ENCODE assay signal across 1 cellular context in the genomic region with DNA sequence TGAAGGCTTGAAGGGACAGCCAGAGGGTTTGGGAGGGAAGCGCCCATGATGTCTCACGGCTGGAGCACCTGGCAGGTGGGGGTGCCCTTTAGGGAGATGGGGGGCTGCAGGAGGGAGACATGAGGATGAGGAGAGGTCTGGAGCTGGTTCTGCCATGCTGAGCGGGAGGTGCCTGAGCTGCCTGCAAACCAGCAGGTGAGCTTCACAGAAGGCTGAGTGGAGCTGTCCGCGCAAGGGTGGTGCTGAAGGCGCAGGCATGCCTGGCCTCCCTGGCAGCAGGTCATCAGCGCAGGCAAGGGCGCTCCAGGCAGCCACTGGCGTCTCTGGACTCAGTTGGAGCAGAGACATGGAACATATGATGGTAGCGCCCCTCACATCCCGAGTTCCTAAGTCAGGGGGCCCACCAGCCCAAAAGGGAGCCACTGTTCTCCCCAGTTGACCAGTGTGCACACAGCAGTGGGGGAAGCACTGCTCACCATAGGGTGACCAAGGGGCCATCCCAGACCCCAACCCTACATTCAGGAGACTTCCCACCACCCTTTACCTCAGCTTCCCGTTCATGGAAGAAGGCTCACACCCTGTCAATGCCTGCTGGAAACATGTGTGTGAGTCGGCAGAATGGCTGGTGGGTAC.
A peak's percentile ranks its signal among the peaks of the same experiment; 100 is the strongest.
TF ChIP-seq lines count a peak whose summit lies in the region.

No MANE protein-coding gene starts in this region.

TF ChIP-seq in HepG2, 621 proteins besides CTCF, POLR2A, EP300 and RAD21 (continued from another document and continues in another):
- TF ChIP-seq, protein P1, sequence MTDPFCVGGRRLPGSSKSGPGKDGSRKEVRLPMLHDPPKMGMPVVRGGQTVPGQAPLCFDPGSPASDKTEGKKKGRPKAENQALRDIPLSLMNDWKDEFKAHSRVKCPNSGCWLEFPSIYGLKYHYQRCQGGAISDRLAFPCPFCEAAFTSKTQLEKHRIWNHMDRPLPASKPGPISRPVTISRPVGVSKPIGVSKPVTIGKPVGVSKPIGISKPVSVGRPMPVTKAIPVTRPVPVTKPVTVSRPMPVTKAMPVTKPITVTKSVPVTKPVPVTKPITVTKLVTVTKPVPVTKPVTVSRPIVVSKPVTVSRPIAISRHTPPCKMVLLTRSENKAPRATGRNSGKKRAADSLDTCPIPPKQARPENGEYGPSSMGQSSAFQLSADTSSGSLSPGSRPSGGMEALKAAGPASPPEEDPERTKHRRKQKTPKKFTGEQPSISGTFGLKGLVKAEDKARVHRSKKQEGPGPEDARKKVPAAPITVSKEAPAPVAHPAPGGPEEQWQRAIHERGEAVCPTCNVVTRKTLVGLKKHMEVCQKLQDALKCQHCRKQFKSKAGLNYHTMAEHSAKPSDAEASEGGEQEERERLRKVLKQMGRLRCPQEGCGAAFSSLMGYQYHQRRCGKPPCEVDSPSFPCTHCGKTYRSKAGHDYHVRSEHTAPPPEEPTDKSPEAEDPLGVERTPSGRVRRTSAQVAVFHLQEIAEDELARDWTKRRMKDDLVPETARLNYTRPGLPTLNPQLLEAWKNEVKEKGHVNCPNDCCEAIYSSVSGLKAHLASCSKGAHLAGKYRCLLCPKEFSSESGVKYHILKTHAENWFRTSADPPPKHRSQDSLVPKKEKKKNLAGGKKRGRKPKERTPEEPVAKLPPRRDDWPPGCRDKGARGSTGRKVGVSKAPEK (CRISPR knock-in tag; IDR thresholded peaks at IDR 0.05; ENCODE audit: borderline replicate concordance) = no peak
- TF ChIP-seq, protein P2, sequence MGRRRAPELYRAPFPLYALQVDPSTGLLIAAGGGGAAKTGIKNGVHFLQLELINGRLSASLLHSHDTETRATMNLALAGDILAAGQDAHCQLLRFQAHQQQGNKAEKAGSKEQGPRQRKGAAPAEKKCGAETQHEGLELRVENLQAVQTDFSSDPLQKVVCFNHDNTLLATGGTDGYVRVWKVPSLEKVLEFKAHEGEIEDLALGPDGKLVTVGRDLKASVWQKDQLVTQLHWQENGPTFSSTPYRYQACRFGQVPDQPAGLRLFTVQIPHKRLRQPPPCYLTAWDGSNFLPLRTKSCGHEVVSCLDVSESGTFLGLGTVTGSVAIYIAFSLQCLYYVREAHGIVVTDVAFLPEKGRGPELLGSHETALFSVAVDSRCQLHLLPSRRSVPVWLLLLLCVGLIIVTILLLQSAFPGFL (CRISPR knock-in tag; IDR thresholded peaks at IDR 0.05) = no peak
- TF ChIP-seq ZFP82 (CRISPR knock-in tag; IDR thresholded peaks at IDR 0.05; ENCODE audit: borderline replicate concordance) = no peak
- peak; percentile 97 for TF ChIP-seq ZNF431 (CRISPR knock-in tag; IDR thresholded peaks at IDR 0.05; ENCODE audit: borderline replicate concordance, low read depth)
- no peak for TF ChIP-seq REXO4 (CRISPR knock-in tag; IDR thresholded peaks at IDR 0.05; ENCODE audit: borderline replicate concordance)
- peak; percentile 52; the same call in 1 of the 2 replicates for TF ChIP-seq ZFY (CRISPR knock-in tag; IDR thresholded peaks at IDR 0.05)
- TF ChIP-seq NFKB2 (CRISPR knock-in tag; IDR thresholded peaks at IDR 0.05; ENCODE audit: borderline replicate concordance) = peak; percentile 93; the same call in 1 of the 2 replicates
- peak; percentile 84; the same call in 1 of the 2 replicates for TF ChIP-seq ZNF605 (CRISPR knock-in tag; IDR thresholded peaks at IDR 0.05)
- TF ChIP-seq PHB2 (IDR thresholded peaks at IDR 0.05; ENCODE audit: partially characterized antibody) = no peak
- TF ChIP-seq ZNF841 (CRISPR knock-in tag; IDR thresholded peaks at IDR 0.05; ENCODE audit: borderline replicate concordance) = peak; percentile 77
- TF ChIP-seq ZNF773 (CRISPR knock-in tag; IDR thresholded peaks at IDR 0.05; ENCODE audit: borderline replicate concordance) = peak; percentile 97; the same call in 1 of the 2 replicates
- TF ChIP-seq MED1 (CRISPR knock-in tag; IDR thresholded peaks at IDR 0.05) = peak; percentile 57; the same call in 1 of the 2 replicates
- TF ChIP-seq, protein P3, sequence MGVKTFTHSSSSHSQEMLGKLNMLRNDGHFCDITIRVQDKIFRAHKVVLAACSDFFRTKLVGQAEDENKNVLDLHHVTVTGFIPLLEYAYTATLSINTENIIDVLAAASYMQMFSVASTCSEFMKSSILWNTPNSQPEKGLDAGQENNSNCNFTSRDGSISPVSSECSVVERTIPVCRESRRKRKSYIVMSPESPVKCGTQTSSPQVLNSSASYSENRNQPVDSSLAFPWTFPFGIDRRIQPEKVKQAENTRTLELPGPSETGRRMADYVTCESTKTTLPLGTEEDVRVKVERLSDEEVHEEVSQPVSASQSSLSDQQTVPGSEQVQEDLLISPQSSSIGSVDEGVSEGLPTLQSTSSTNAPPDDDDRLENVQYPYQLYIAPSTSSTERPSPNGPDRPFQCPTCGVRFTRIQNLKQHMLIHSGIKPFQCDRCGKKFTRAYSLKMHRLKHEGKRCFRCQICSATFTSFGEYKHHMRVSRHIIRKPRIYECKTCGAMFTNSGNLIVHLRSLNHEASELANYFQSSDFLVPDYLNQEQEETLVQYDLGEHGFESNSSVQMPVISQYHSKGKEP (CRISPR knock-in tag; IDR thresholded peaks at IDR 0.05) = peak; percentile 99
- TF ChIP-seq, protein P4, sequence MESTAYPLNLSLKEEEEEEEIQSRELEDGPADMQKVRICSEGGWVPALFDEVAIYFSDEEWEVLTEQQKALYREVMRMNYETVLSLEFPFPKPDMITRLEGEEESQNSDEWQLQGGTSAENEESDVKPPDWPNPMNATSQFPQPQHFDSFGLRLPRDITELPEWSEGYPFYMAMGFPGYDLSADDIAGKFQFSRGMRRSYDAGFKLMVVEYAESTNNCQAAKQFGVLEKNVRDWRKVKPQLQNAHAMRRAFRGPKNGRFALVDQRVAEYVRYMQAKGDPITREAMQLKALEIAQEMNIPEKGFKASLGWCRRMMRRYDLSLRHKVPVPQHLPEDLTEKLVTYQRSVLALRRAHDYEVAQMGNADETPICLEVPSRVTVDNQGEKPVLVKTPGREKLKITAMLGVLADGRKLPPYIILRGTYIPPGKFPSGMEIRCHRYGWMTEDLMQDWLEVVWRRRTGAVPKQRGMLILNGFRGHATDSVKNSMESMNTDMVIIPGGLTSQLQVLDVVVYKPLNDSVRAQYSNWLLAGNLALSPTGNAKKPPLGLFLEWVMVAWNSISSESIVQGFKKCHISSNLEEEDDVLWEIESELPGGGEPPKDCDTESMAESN (CRISPR knock-in tag; conservative IDR thresholded peaks at IDR 0.05) = peak; percentile 96
- TF ChIP-seq CC2D1A (CRISPR knock-in tag; IDR thresholded peaks at IDR 0.05) = peak; percentile 81; the same call in 1 of the 2 replicates
- TF ChIP-seq, protein P5, sequence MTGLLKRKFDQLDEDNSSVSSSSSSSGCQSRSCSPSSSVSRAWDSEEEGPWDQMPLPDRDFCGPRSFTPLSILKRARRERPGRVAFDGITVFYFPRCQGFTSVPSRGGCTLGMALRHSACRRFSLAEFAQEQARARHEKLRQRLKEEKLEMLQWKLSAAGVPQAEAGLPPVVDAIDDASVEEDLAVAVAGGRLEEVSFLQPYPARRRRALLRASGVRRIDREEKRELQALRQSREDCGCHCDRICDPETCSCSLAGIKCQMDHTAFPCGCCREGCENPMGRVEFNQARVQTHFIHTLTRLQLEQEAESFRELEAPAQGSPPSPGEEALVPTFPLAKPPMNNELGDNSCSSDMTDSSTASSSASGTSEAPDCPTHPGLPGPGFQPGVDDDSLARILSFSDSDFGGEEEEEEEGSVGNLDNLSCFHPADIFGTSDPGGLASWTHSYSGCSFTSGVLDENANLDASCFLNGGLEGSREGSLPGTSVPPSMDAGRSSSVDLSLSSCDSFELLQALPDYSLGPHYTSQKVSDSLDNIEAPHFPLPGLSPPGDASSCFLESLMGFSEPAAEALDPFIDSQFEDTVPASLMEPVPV (CRISPR knock-in tag; IDR thresholded peaks at IDR 0.05) = peak; percentile 86; the same call in 1 of the 2 replicates
- TF ChIP-seq ZZZ3 (CRISPR knock-in tag; IDR thresholded peaks at IDR 0.05; ENCODE audit: borderline replicate concordance) = peak; percentile 70; the same call in 1 of the 2 replicates
- no peak for TF ChIP-seq TBL1XR1 (IDR thresholded peaks at IDR 0.05; ENCODE audit: borderline replicate concordance, low read length, partially characterized antibody)
- no peak for TF ChIP-seq NFE2L1 (CRISPR knock-in tag; IDR thresholded peaks at IDR 0.05; ENCODE audit: borderline replicate concordance)
- peak; percentile 93; the same call in 1 of the 2 replicates for TF ChIP-seq MEIS2 (CRISPR knock-in tag; IDR thresholded peaks at IDR 0.05)
- TF ChIP-seq CENPT (CRISPR knock-in tag; IDR thresholded peaks at IDR 0.05; ENCODE audit: low read depth) = peak; percentile 98; the same call in 1 of the 2 replicates
- TF ChIP-seq PHF8 (CRISPR knock-in tag; IDR thresholded peaks at IDR 0.05) = peak; percentile 23; the same call in 1 of the 2 replicates
- no peak for TF ChIP-seq FOXC1 (CRISPR knock-in tag; IDR thresholded peaks at IDR 0.05; ENCODE audit: borderline replicate concordance)
- peak; percentile 96; the same call in 1 of the 2 replicates for TF ChIP-seq STAT5B (CRISPR knock-in tag; IDR thresholded peaks at IDR 0.05)
- TF ChIP-seq ZNF446 (CRISPR knock-in tag; IDR thresholded peaks at IDR 0.05) = peak; percentile 90; the same call in 1 of the 2 replicates
- no peak; the same call in 1 of the 2 replicates for TF ChIP-seq EED (CRISPR knock-in tag; IDR thresholded peaks at IDR 0.05)
- peak; percentile 71 for TF ChIP-seq FOXA3 (CRISPR knock-in tag; IDR thresholded peaks at IDR 0.05)
- TF ChIP-seq HCFC1 (IDR thresholded peaks at IDR 0.05; ENCODE audit: low read depth, low read length) = no peak
- TF ChIP-seq MXD4 (CRISPR knock-in tag; IDR thresholded peaks at IDR 0.05) = peak; percentile 89
- TF ChIP-seq SATB2 (CRISPR knock-in tag; IDR thresholded peaks at IDR 0.05) = peak; percentile 95
- peak; percentile 96 for TF ChIP-seq BORCS8-MEF2B (CRISPR knock-in tag; IDR thresholded peaks at IDR 0.05)
- TF ChIP-seq SAFB2 (CRISPR knock-in tag; IDR thresholded peaks at IDR 0.05; ENCODE audit: borderline replicate concordance, low read depth) = no peak
- peak; percentile 56; the same call in 1 of the 2 replicates for TF ChIP-seq ZNF652 (CRISPR knock-in tag; IDR thresholded peaks at IDR 0.05; ENCODE audit: borderline replicate concordance, low read depth)
- TF ChIP-seq CHCHD3 (CRISPR knock-in tag; IDR thresholded peaks at IDR 0.05) = peak; percentile 98
- no peak for TF ChIP-seq IKZF1 (IDR thresholded peaks at IDR 0.05)
- peak; percentile 89 for TF ChIP-seq RARG (CRISPR knock-in tag; IDR thresholded peaks at IDR 0.05; ENCODE audit: low read depth)
- no peak for TF ChIP-seq HDAC6 (IDR thresholded peaks at IDR 0.05; ENCODE audit: low read depth, low read length)
- TF ChIP-seq ZNF44 (CRISPR knock-in tag; IDR thresholded peaks at IDR 0.05) = no peak
- no peak for TF ChIP-seq ZFP36 (IDR thresholded peaks at IDR 0.05; ENCODE audit: borderline replicate concordance, low read depth, low read length, partially characterized antibody)
- peak; percentile 97 for TF ChIP-seq ZNF343 (CRISPR knock-in tag; IDR thresholded peaks at IDR 0.05)
- TF ChIP-seq, protein P6, sequence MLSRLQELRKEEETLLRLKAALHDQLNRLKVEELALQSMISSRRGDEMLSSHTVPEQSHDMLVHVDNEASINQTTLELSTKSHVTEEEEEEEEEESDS (CRISPR knock-in tag; IDR thresholded peaks at IDR 0.05; ENCODE audit: borderline replicate concordance) = 0 out of 2 replicates have a peak, but pooled peaks have one; percentile 78
- TF ChIP-seq XBP1 (CRISPR knock-in tag; IDR thresholded peaks at IDR 0.05) = no peak
- no peak for TF ChIP-seq ZNF569 (CRISPR knock-in tag; IDR thresholded peaks at IDR 0.05; ENCODE audit: borderline replicate concordance)
- TF ChIP-seq ZFP36L2 (CRISPR knock-in tag; IDR thresholded peaks at IDR 0.05) = peak; percentile 98
- TF ChIP-seq ZFAT (CRISPR knock-in tag; conservative IDR thresholded peaks at IDR 0.05) = 0 out of 2 replicates have a peak, but pooled peaks have one; percentile 17
- TF ChIP-seq, protein P7, sequence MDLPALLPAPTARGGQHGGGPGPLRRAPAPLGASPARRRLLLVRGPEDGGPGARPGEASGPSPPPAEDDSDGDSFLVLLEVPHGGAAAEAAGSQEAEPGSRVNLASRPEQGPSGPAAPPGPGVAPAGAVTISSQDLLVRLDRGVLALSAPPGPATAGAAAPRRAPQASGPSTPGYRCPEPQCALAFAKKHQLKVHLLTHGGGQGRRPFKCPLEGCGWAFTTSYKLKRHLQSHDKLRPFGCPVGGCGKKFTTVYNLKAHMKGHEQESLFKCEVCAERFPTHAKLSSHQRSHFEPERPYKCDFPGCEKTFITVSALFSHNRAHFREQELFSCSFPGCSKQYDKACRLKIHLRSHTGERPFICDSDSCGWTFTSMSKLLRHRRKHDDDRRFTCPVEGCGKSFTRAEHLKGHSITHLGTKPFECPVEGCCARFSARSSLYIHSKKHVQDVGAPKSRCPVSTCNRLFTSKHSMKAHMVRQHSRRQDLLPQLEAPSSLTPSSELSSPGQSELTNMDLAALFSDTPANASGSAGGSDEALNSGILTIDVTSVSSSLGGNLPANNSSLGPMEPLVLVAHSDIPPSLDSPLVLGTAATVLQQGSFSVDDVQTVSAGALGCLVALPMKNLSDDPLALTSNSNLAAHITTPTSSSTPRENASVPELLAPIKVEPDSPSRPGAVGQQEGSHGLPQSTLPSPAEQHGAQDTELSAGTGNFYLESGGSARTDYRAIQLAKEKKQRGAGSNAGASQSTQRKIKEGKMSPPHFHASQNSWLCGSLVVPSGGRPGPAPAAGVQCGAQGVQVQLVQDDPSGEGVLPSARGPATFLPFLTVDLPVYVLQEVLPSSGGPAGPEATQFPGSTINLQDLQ (CRISPR knock-in tag; IDR thresholded peaks at IDR 0.05) = peak; percentile 60; the same call in 1 of the 2 replicates
- no peak for TF ChIP-seq AKAP8 (CRISPR knock-in tag; IDR thresholded peaks at IDR 0.05)
- peak; percentile 82; the same call in 1 of the 2 replicates for TF ChIP-seq ATAD3A (CRISPR knock-in tag; IDR thresholded peaks at IDR 0.05)
- TF ChIP-seq, protein P8, sequence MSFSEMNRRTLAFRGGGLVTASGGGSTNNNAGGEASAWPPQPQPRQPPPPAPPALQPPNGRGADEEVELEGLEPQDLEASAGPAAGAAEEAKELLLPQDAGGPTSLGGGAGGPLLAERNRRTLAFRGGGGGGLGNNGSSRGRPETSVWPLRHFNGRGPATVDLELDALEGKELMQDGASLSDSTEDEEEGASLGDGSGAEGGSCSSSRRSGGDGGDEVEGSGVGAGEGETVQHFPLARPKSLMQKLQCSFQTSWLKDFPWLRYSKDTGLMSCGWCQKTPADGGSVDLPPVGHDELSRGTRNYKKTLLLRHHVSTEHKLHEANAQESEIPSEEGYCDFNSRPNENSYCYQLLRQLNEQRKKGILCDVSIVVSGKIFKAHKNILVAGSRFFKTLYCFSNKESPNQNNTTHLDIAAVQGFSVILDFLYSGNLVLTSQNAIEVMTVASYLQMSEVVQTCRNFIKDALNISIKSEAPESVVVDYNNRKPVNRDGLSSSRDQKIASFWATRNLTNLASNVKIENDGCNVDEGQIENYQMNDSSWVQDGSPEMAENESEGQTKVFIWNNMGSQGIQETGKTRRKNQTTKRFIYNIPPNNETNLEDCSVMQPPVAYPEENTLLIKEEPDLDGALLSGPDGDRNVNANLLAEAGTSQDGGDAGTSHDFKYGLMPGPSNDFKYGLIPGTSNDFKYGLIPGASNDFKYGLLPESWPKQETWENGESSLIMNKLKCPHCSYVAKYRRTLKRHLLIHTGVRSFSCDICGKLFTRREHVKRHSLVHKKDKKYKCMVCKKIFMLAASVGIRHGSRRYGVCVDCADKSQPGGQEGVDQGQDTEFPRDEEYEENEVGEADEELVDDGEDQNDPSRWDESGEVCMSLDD (CRISPR knock-in tag; IDR thresholded peaks at IDR 0.05; ENCODE audit: borderline replicate concordance) = peak; percentile 48; the same call in 1 of the 2 replicates
- TF ChIP-seq ZNF335 (CRISPR knock-in tag; IDR thresholded peaks at IDR 0.05) = peak; percentile 94
- peak; percentile 78; the same call in 1 of the 2 replicates for TF ChIP-seq ZNF296 (CRISPR knock-in tag; conservative IDR thresholded peaks at IDR 0.05)
- TF ChIP-seq ZNF282 (IDR thresholded peaks at IDR 0.05; ENCODE audit: partially characterized antibody) = no peak
